In genomic region chr19:49997709-49998108, GRCh38 we compare ENCODE assay signal across 8 cellular contexts.
DNase-seq lines count a peak whose midpoint lies in the region; ATAC-seq and TF ChIP-seq lines count a peak whose summit lies in the region.

No MANE protein-coding gene starts in this region.

- no peaks in the 10 kb centered on the region for H3K27me3 ChIP-seq in HL-60 (ENCODE audit: insufficient read depth, poor library complexity, severe bottlenecking)

- ATAC-seq in HG03280 (IDR thresholded peaks at IDR 0.05; ENCODE audit: unreplicated experiment): no peak

- H3K4me3 ChIP-seq in HL-60 (replicated peaks; ENCODE audit: insufficient read depth, low read length): no peak overlapping the region

- no peak overlapping the region for H3K27ac ChIP-seq in HL-60 (replicated peaks)

- TF ChIP-seq CTCF in HL-60 (IDR thresholded peaks at IDR 0.05; ENCODE audit: insufficient read depth, low read length): no peak

- DNase-seq in NCI-H1436 (lab: John Stamatoyannopoulos, UW) (peak; percentile 12), NCI-H1436 treated with DMSO at 0.1 percent for 48 hours (lab: John Stamatoyannopoulos, UW) (no peak), HL-60 (ENCODE audit: low read depth in 1 of 2, low spot score in 1 of 2) (peak; percentile 40 to 47), SW480 (ENCODE audit: low spot score) (peak; percentile 75), iPS-NIHi11 (ENCODE audit: low spot score) (peak; percentile 87), middle frontal gyrus (ENCODE audit: extremely low spot score, low spot score) (no peak)
- DNase-seq in stimulated activated CD4-positive, alpha-beta T cell treated with anti-CD3 and anti-CD28 coated beads, Interleukin-12 subunit alpha, Interleukin-12 subunit beta, amount 100 ng/mL, for 4 hours: no peak

Comparison
In these comparisons a context has a peak if more than half of its experiments do, and no peak if none do; other contexts are left out.
1. DNase-seq: peak in NCI-H1436 (single experiment), HL-60 (2 of 2), SW480 (single experiment) and iPS-NIHi11 (single experiment); none in NCI-H1436 treated with DMSO at 0.1 percent for 48 hours (single experiment), stimulated activated CD4-positive, alpha-beta T cell treated with anti-CD3 and anti-CD28 coated beads, Interleukin-12 subunit alpha, Interleukin-12 subunit beta, amount 100 ng/mL, for 4 hours (single experiment) and middle frontal gyrus (single experiment).